ENCODE assay signal across 11 cellular contexts in genomic region chr13:42968906-42969305, GRCh38. TPM values are rescaled to one million over a fixed set of nuclear protein-coding genes. Genes with fewer than 3 reads are reported as not detected.
DNase-seq lines count a peak whose midpoint lies in the region; ATAC-seq lines count a peak whose summit lies in the region.
"Had no signal": no experiment of that assay in that cellular context is flagged by ENCODE, and none has a peak within 500 bp of the region (broad histone marks: within the 10 kb centered on the region; RNA-seq: fewer than 3 reads in every experiment).

No MANE protein-coding gene starts in this region.

- peak overlapping the region; percentile 70 for H2BK12ac ChIP-seq in trophoblast cell (ENCODE audit: low read length)

- H3K14ac ChIP-seq in trophoblast cell (ENCODE audit: low read length) = no peak overlapping the region

- no peak overlapping the region for H3K23ac ChIP-seq in trophoblast cell (ENCODE audit: low read length)

- ATAC-seq in esophagus mucosa = peak; percentile 95
- no peak for ATAC-seq in GM21717 (IDR thresholded peaks at IDR 0.05; ENCODE audit: unreplicated experiment)
- ATAC-seq in GM19351 (IDR thresholded peaks at IDR 0.05; ENCODE audit: unreplicated experiment) = no peak

- H4K12ac ChIP-seq in trophoblast cell (ENCODE audit: low read depth, low read length) = no peak overlapping the region

- H3K79me1 ChIP-seq in trophoblast cell (ENCODE audit: low read length) = peaks cover 21% of the 10 kb centered on the region

- H3K27ac ChIP-seq in trophoblast cell (ENCODE audit: low read depth, low read length) = peak overlapping the region; percentile 90
- H3K27ac ChIP-seq: psoas muscle had no signal

- in situ Hi-C loops in ACHN (cut with HindIII; ENCODE audit: low pct_ligation_motif_present, low pct_unique_long_range_greater_than_20kb, low sequenced_read_pairs) = no loop called here

- peak overlapping the region; percentile 14 for H3K4me2 ChIP-seq in trophoblast cell (ENCODE audit: low read length)

- H3K79me2 ChIP-seq in trophoblast cell (ENCODE audit: control insufficient read depth, insufficient read depth, low read length, poor library complexity) = no peaks in the 10 kb centered on the region

- H3K36me3 ChIP-seq in trophoblast cell (ENCODE audit: control insufficient read depth in 1 of 2, insufficient read depth in 2 of 2, low read length in 2 of 2) = no peaks in the 10 kb centered on the region
- H3K36me3 ChIP-seq: HAP-1 had no signal

- peak overlapping the region; percentile 77 for H2BK120ac ChIP-seq in trophoblast cell (ENCODE audit: insufficient read depth, low read length, poor library complexity)

- DNase-seq in DMS53 (lab: John Stamatoyannopoulos, UW) (peak; percentile 89), NCI-H345 treated with DMSO at 0.1 percent for 48 hours (lab: John Stamatoyannopoulos, UW; ENCODE audit: unreplicated experiment) (peak; percentile 4), trophoblast cell (peak; percentile 89 to 91), kidney tubule cell (ENCODE audit: low spot score) (no peak), ACHN (no peak)
- DNase-seq: SHP77 treated with DMSO at 0.1 percent for 48 hours had no signal

- H2BK5ac ChIP-seq in trophoblast cell (ENCODE audit: low read depth, low read length, poor library complexity) = peak overlapping the region; percentile 86

- peak overlapping the region; percentile 55 for H4K8ac ChIP-seq in trophoblast cell (ENCODE audit: low read depth, low read length)

- H2AFZ ChIP-seq in trophoblast cell (ENCODE audit: insufficient read depth, low read length, poor library complexity) = no peak overlapping the region

- H3K27me3 ChIP-seq in trophoblast cell (ENCODE audit: insufficient read depth, low read length) = no peaks in the 10 kb centered on the region

- peaks cover 11 to 18% of the 10 kb centered on the region in 2 experiments for H3K4me1 ChIP-seq in trophoblast cell (ENCODE audit: control insufficient read depth in 1 of 2, insufficient read depth in 2 of 2, low read length in 2 of 2)
- H3K4me1 ChIP-seq: psoas muscle had no signal

- H2AK5ac ChIP-seq in trophoblast cell (ENCODE audit: low read length) = no peak overlapping the region

- no peak overlapping the region for H3K4ac ChIP-seq in trophoblast cell (ENCODE audit: low read depth, low read length)

- H3K4me3 ChIP-seq in trophoblast cell (ENCODE audit: low read depth, low read length) = no peak overlapping the region
- H3K4me3 ChIP-seq: HAP-1, psoas muscle had no signal

- no peak overlapping the region for H3K9ac ChIP-seq in trophoblast cell (ENCODE audit: low read length)

- H4K91ac ChIP-seq in trophoblast cell (ENCODE audit: low read depth, low read length) = peak overlapping the region; percentile 79

- no CpG with 5 or more reads among the region's 8 CpGs for WGBS in trophoblast cell (ENCODE audit: extremely low coverage, insufficient coverage, insufficient read length)

- H3K18ac ChIP-seq in trophoblast cell (ENCODE audit: low read length) = no peak overlapping the region

- H3K9me3 ChIP-seq in trophoblast cell (ENCODE audit: insufficient read depth, low read depth, low read length) = no peaks in the 10 kb centered on the region
- H3K9me3 ChIP-seq: HAP-1, psoas muscle had no signal

RNA-seq across cellular contexts. Expression of gene EPSTI1, which starts 23.1 kb away (rescaled TPM):
- 3.4 TPM for total RNA-seq in esophagus mucosa
- 20.9 and 23.0 TPM in 2 replicates for polyA plus RNA-seq in trophoblast cell (2013)

RNA-seq across cellular contexts. Expression of gene DNAJC15, which starts 54.5 kb away (rescaled TPM):
- total RNA-seq in esophagus mucosa = 4.9 TPM
- polyA plus RNA-seq in trophoblast cell (2013) = 13.2 and 13.3 TPM in 2 replicates

Comparison
In these comparisons a context has a peak if more than half of its experiments do, and no peak if none do; other contexts are left out.
1. DNase-seq: peak in DMS53 (single experiment), NCI-H345 treated with DMSO at 0.1 percent for 48 hours (single experiment) and trophoblast cell (2 of 2); none in kidney tubule cell (single experiment) and ACHN (single experiment).